30 cellular contexts compared by ENCODE assay signal in genomic region chr10:26303366-26303765, GRCh38.
"Had no signal": no experiment of that assay in that cellular context is flagged by ENCODE, and none has a peak within 500 bp of the region (broad histone marks: within the 10 kb centered on the region; RNA-seq: fewer than 3 reads in every experiment).

No MANE protein-coding gene starts in this region.

- H3K9me3 ChIP-seq: ovary, psoas muscle, spleen, stomach, thoracic aorta, thyroid gland, tibial nerve, upper lobe of left lung, vagina had no signal

- ATAC-seq: naive thymus-derived CD8-positive, alpha-beta T cell; natural killer cell treated with Interleukin-12 subunit alpha and Interleukin-12 subunit beta and Interleukin-15 and Interleukin-18, amount 100 ng/mL, for 72 hours; psoas muscle; right cardiac atrium; sciatic nerve; stimulated activated naive B cell treated with anti-CD40 and anti-IgM and Interleukin-4, amounts not matched to agents 10 μg/mL and 1 μg/mL and 100 μg/mL, for 72 hours had no signal

- H3K4me3 Mint-ChIP-seq: naive thymus-derived CD8-positive, alpha-beta T cell; natural killer cell treated with Interleukin-12 subunit alpha and Interleukin-12 subunit beta and Interleukin-15 and Interleukin-18, amount 100 ng/mL, for 72 hours; neural progenitor cell; stimulated activated naive B cell treated with anti-CD40 and anti-IgM and Interleukin-4, amounts not matched to agents 10 μg/mL and 1 μg/mL and 100 μg/mL, for 72 hours; stimulated activated naive CD8-positive, alpha-beta T cell treated with anti-CD3 and anti-CD28 coated beads, Interleukin-15, Interleukin-2, amounts not matched to agents 100 ng/mL and 50 ng/mL, for 24 hours had no signal

- H3K9me3 Mint-ChIP-seq: naive thymus-derived CD8-positive, alpha-beta T cell; natural killer cell treated with Interleukin-12 subunit alpha and Interleukin-12 subunit beta and Interleukin-15 and Interleukin-18, amount 100 ng/mL, for 72 hours; neural progenitor cell; stimulated activated naive B cell treated with anti-CD40 and anti-IgM and Interleukin-4, amounts not matched to agents 10 μg/mL and 1 μg/mL and 100 μg/mL, for 72 hours; stimulated activated naive CD8-positive, alpha-beta T cell treated with anti-CD3 and anti-CD28 coated beads, Interleukin-15, Interleukin-2, amounts not matched to agents 100 ng/mL and 50 ng/mL, for 24 hours had no signal

- H3K27me3 ChIP-seq: neural progenitor cell, ovary, thyroid gland, tibial nerve, upper lobe of left lung, vagina had no signal

- H3K27me3 Mint-ChIP-seq: progenitor cell of endocrine pancreas had no signal

- H3K36me3 ChIP-seq: neural progenitor cell, ovary, spleen, stomach, thoracic aorta, thyroid gland, tibial nerve, upper lobe of left lung, vagina had no signal

- DNase-seq: naive thymus-derived CD8-positive, alpha-beta T cell; occipital lobe; ovary; posterior cingulate gyrus; psoas muscle; right cardiac atrium; spleen; stimulated activated CD4-positive, alpha-beta T cell treated with anti-CD3 and anti-CD28 coated beads, Interleukin-12 subunit alpha, Interleukin-12 subunit beta, amount 100 ng/mL, for 4 hours; stimulated activated CD4-positive, alpha-beta T cell treated with anti-CD3 and anti-CD28 coated beads, Interleukin-1b, Interleukin-23, amount 100 ng/mL, for 48 hours; stimulated activated CD4-positive, alpha-beta T cell treated with anti-CD3 and anti-CD28 coated beads, Interleukin-4, amount 100 ng/mL, for 1 hour; stimulated activated CD4-positive, alpha-beta T cell treated with anti-CD3 and anti-CD28 coated beads, Interleukin-4, amount 100 ng/mL, for 4 hours; stimulated activated CD8-positive, alpha-beta memory T cell treated with anti-CD3 and anti-CD28 coated beads, Interleukin-4, amount 100 ng/mL, for 48 hours; stimulated activated naive B cell treated with anti-CD40 and anti-IgM and Interleukin-4, amounts not matched to agents 10 μg/mL and 1 μg/mL and 100 μg/mL, for 72 hours; stimulated activated naive CD4-positive, alpha-beta T cell treated with Interleukin-2 at 50 U/mL for 16 hours; stomach; thyroid gland; trophoblast cell; upper lobe of left lung had no signal

- H3K4me2 ChIP-seq: neural progenitor cell, smooth muscle cell had no signal

- H3K4me1 Mint-ChIP-seq: naive thymus-derived CD8-positive, alpha-beta T cell; stimulated activated naive B cell treated with anti-CD40 and anti-IgM and Interleukin-4, amounts not matched to agents 10 μg/mL and 1 μg/mL and 100 μg/mL, for 72 hours had no signal

- H2AFZ ChIP-seq: neural progenitor cell, parathyroid adenoma had no signal

- H3K4me1 ChIP-seq: neural progenitor cell, parathyroid adenoma, psoas muscle, spleen, stomach, thyroid gland, tibial nerve, upper lobe of left lung, vagina had no signal

- H3K9ac ChIP-seq: neural progenitor cell, parathyroid adenoma had no signal

- H3K27ac ChIP-seq: neural progenitor cell, ovary, parathyroid adenoma, psoas muscle, skin epidermis, spleen, stomach, thoracic aorta, thyroid gland, tibial nerve, upper lobe of left lung, vagina had no signal

- FAIRE-seq: urothelium cell line had no signal

- H3K36me3 Mint-ChIP-seq: naive thymus-derived CD8-positive, alpha-beta T cell; natural killer cell treated with Interleukin-12 subunit alpha and Interleukin-12 subunit beta and Interleukin-15 and Interleukin-18, amount 100 ng/mL, for 72 hours; neural progenitor cell; stimulated activated naive B cell treated with anti-CD40 and anti-IgM and Interleukin-4, amounts not matched to agents 10 μg/mL and 1 μg/mL and 100 μg/mL, for 72 hours had no signal

- H3K27ac Mint-ChIP-seq: natural killer cell treated with Interleukin-12 subunit alpha and Interleukin-12 subunit beta and Interleukin-15 and Interleukin-18, amount 100 ng/mL, for 72 hours; neural progenitor cell; progenitor cell of endocrine pancreas; stimulated activated naive B cell treated with anti-CD40 and anti-IgM and Interleukin-4, amounts not matched to agents 10 μg/mL and 1 μg/mL and 100 μg/mL, for 72 hours; stimulated activated naive CD8-positive, alpha-beta T cell treated with anti-CD3 and anti-CD28 coated beads, Interleukin-15, Interleukin-2, amounts not matched to agents 100 ng/mL and 50 ng/mL, for 24 hours had no signal

- H3K79me2 ChIP-seq: parathyroid adenoma had no signal

- H3K4me3 ChIP-seq: neural progenitor cell, ovary, psoas muscle, skin epidermis, smooth muscle cell, spleen, stomach, thoracic aorta, thyroid gland, tibial nerve, upper lobe of left lung, vagina had no signal
